18 cellular contexts compared by ENCODE assay signal in genomic region chr15:71151061-71151460, GRCh38. TPM values are rescaled to one million over a fixed set of nuclear protein-coding genes. Genes with fewer than 3 reads are reported as not detected.
A peak's percentile ranks its signal among the peaks of the same experiment; 100 is the strongest.
DNase-seq lines count a peak whose midpoint lies in the region; ATAC-seq and TF ChIP-seq lines count a peak whose summit lies in the region.
"Had no signal": no experiment of that assay in that cellular context is flagged by ENCODE, and none has a peak within 500 bp of the region (broad histone marks: within the 10 kb centered on the region; RNA-seq: fewer than 3 reads in every experiment).

No MANE protein-coding gene starts in this region.

- H3K27me3 ChIP-seq in foreskin keratinocyte (no peaks in the 10 kb centered on the region), HAP-1 (ENCODE audit: low read depth) (peaks cover 3% of the 10 kb centered on the region; the same call in 1 of the 2 replicates)
- no peaks in the 10 kb centered on the region for H3K27me3 ChIP-seq in effector memory CD4-positive, alpha-beta T cell (replicated peaks; ENCODE audit: control insufficient read depth, insufficient read depth, low read length, poor library complexity, severe bottlenecking)

- DNase-seq in ACHN (peak; percentile 92), GM04504 (ENCODE audit: low read depth) (peak; percentile 10), amniotic epithelial cell (ENCODE audit: low read depth) (peak; percentile 33), foreskin keratinocyte (peak; percentile 75 to 83), mucosa of descending colon (no peak), HAP-1 (ENCODE audit: low spot score in 2 of 2) (no peak)
- DNase-seq in effector memory CD4-positive, alpha-beta T cell, result no peak
- DNase-seq: activated CD4-positive, CD25-positive, alpha-beta regulatory T cell treated with anti-CD3 and anti-CD28 coated beads, Interleukin-2, amount 50 U/mL, for 72 hours; AML-193; DMS53; NCI-H1092 treated with DMSO at 0.1 percent for 48 hours; NCI-H510A; occipital lobe; T-helper 1 cell had no signal

- H3K9me3 ChIP-seq in mucosa of descending colon, result no peaks in the 10 kb centered on the region
- no peaks in the 10 kb centered on the region for H3K9me3 ChIP-seq in effector memory CD4-positive, alpha-beta T cell (ENCODE audit: control insufficient read depth, low read length)
- no peaks in the 10 kb centered on the region for H3K9me3 ChIP-seq in HAP-1

- H3K4me1 ChIP-seq in foreskin keratinocyte (peaks cover 24% of the 10 kb centered on the region), mucosa of descending colon (ENCODE audit: low read depth) (no peaks in the 10 kb centered on the region), HAP-1 (no peaks in the 10 kb centered on the region)
- H3K4me1 ChIP-seq in effector memory CD4-positive, alpha-beta T cell (ENCODE audit: control insufficient read depth, insufficient read depth, low read length, poor library complexity, severe bottlenecking), result no peaks in the 10 kb centered on the region

- in situ Hi-C loops in ACHN (cut with HindIII; ENCODE audit: low pct_ligation_motif_present, low pct_unique_long_range_greater_than_20kb, low sequenced_read_pairs), result no loop called here
- in situ Hi-C loops in HAP-1 (cut with MboI; ENCODE audit: low sequenced_read_pairs), result no loop called here

- no peak overlapping the region for H3K4me3 ChIP-seq in mucosa of descending colon
- no peak overlapping the region for H3K4me3 ChIP-seq in effector memory CD4-positive, alpha-beta T cell (ENCODE audit: insufficient read depth, low read depth, low read length, poor library complexity, severe bottlenecking)
- H3K4me3 ChIP-seq in HAP-1, result no peak overlapping the region
- H3K4me3 ChIP-seq: coronary artery, GM12878 had no signal

- TF ChIP-seq CTCF in foreskin keratinocyte (conservative IDR thresholded peaks at IDR 0.05) (no peak), mucosa of descending colon (IDR thresholded peaks at IDR 0.05) (no peak)

- no peaks in the 10 kb centered on the region for H3K36me3 ChIP-seq in mucosa of descending colon (ENCODE audit: low read depth)
- H3K36me3 ChIP-seq in effector memory CD4-positive, alpha-beta T cell (ENCODE audit: control insufficient read depth, insufficient read depth, low read length), result no peaks in the 10 kb centered on the region
- no peaks in the 10 kb centered on the region for H3K36me3 ChIP-seq in HAP-1 (replicated peaks)

- intact Hi-C loops in mucosa of descending colon (cut with DNase I, micrococcal nuclease), result no loop called here

- H3K27ac ChIP-seq in foreskin keratinocyte, result peak overlapping the region; percentile 48
- H3K27ac ChIP-seq in effector memory CD4-positive, alpha-beta T cell (ENCODE audit: insufficient read depth, low read length, poor library complexity, severe bottlenecking), result no peak overlapping the region

- peak; percentile 44 for ATAC-seq in foreskin keratinocyte
- ATAC-seq in mucosa of descending colon, result no peak
- no peak for ATAC-seq in GM18519 (IDR thresholded peaks at IDR 0.05; ENCODE audit: low FRiP score, unreplicated experiment)
- ATAC-seq: GM12878 had no signal

RNA-seq across cellular contexts. Expression of gene THSD4, which starts 35.8 kb away (rescaled TPM):
- total RNA-seq in foreskin keratinocyte (44.0 and 56.5 TPM in 2 replicates), mucosa of descending colon (10 to 100 TPM; 18.3 to 46.2 (median 27.1) TPM)
- 18.0 and 21.0 TPM in 2 replicates for polyA plus RNA-seq in foreskin keratinocyte
- total RNA-seq: OCI-LY7 had no signal

Comparison
In these comparisons a context has a peak if more than half of its experiments do, and no peak if none do; other contexts are left out.
1. DNase-seq: peak in ACHN (single experiment), GM04504 (single experiment), amniotic epithelial cell (single experiment) and foreskin keratinocyte (2 of 2); none in mucosa of descending colon (0 of 3), effector memory CD4-positive, alpha-beta T cell (0 of 3) and HAP-1 (0 of 2).